1 cellular context compared by ENCODE assay signal in genomic region chr1:30779294-30780071, GRCh38.
TF ChIP-seq lines count a peak whose summit lies in the region.

No MANE protein-coding gene starts in this region.

TF ChIP-seq in K562, 482 proteins besides CTCF, POLR2A, EP300 and RAD21 (continued from another document and continues in another):
- TF ChIP-seq, protein P1, sequence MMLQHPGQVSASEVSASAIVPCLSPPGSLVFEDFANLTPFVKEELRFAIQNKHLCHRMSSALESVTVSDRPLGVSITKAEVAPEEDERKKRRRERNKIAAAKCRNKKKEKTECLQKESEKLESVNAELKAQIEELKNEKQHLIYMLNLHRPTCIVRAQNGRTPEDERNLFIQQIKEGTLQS (IDR thresholded peaks at IDR 0.05) = no peak
- TF ChIP-seq, protein P1 (CRISPR knock-in tag; conservative IDR thresholded peaks at IDR 0.05) = 0 out of 2 replicates have a peak, but pooled peaks have one; percentile 36
- no peak; the same call in none of the 2 replicates for TF ChIP-seq LCOR (CRISPR knock-in tag; IDR thresholded peaks at IDR 0.05)
- no peak for TF ChIP-seq SIRT6 (IDR thresholded peaks at IDR 0.05; ENCODE audit: low read depth, low read length)
- TF ChIP-seq XRCC4 (IDR thresholded peaks at IDR 0.05; ENCODE audit: extremely low read depth, insufficient read depth, insufficient read length) = no peak
- no peak for TF ChIP-seq STAT5A (IDR thresholded peaks at IDR 0.05; ENCODE audit: borderline replicate concordance, low read length)
- 0 out of 2 replicates have a peak, but pooled peaks have one; percentile 10 for TF ChIP-seq HIVEP1 (CRISPR knock-in tag; IDR thresholded peaks at IDR 0.05)
- TF ChIP-seq KLF16 (IDR thresholded peaks at IDR 0.05) = peak; percentile 72; the same call in 1 of the 2 replicates
- no peak for TF ChIP-seq TAF1 (IDR thresholded peaks at IDR 0.05; ENCODE audit: control insufficient read depth, extremely low read depth, insufficient read depth, low read length, severe bottlenecking)
- no peak for TF ChIP-seq ZNF830 (CRISPR knock-in tag; IDR thresholded peaks at IDR 0.05)
- TF ChIP-seq BCL6 (CRISPR knock-in tag; IDR thresholded peaks at IDR 0.05) = peak; percentile 75; the same call in 1 of the 2 replicates
- no peak for TF ChIP-seq CEBPB (tag; IDR thresholded peaks at IDR 0.05)
- TF ChIP-seq DPF2 (IDR thresholded peaks at IDR 0.05) = no peak
- TF ChIP-seq PCBP1 (IDR thresholded peaks at IDR 0.05; ENCODE audit: low read depth, low read length, poor library complexity, severe bottlenecking) = no peak
- TF ChIP-seq, protein P2, sequence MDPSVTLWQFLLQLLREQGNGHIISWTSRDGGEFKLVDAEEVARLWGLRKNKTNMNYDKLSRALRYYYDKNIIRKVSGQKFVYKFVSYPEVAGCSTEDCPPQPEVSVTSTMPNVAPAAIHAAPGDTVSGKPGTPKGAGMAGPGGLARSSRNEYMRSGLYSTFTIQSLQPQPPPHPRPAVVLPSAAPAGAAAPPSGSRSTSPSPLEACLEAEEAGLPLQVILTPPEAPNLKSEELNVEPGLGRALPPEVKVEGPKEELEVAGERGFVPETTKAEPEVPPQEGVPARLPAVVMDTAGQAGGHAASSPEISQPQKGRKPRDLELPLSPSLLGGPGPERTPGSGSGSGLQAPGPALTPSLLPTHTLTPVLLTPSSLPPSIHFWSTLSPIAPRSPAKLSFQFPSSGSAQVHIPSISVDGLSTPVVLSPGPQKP (CRISPR knock-in tag; IDR thresholded peaks at IDR 0.05) = no peak
- TF ChIP-seq SP1 (CRISPR knock-in tag; IDR thresholded peaks at IDR 0.05) = peak; percentile 83
- no peak for TF ChIP-seq RBBP5 (IDR thresholded peaks at IDR 0.05; ENCODE audit: borderline replicate concordance, insufficient read depth, low read length, poor library complexity, severe bottlenecking)
- no peak; the same call in 1 of the 2 replicates for TF ChIP-seq ELF1 (tag; IDR thresholded peaks at IDR 0.05)
- no peak for TF ChIP-seq ZNF354B (CRISPR knock-in tag; IDR thresholded peaks at IDR 0.05)
- no peak for TF ChIP-seq SP2 (IDR thresholded peaks at IDR 0.05; ENCODE audit: extremely low read depth, low read depth, low read length, poor library complexity, severe bottlenecking)
- TF ChIP-seq MLX (CRISPR knock-in tag; conservative IDR thresholded peaks at IDR 0.05) = no peak
- no peak for TF ChIP-seq IFI16 (CRISPR knock-in tag; IDR thresholded peaks at IDR 0.05)
- TF ChIP-seq SMARCC2 (IDR thresholded peaks at IDR 0.05; ENCODE audit: low read depth) = no peak
- no peak for TF ChIP-seq HDAC8 (tag; IDR thresholded peaks at IDR 0.05)
- no peak for TF ChIP-seq BRD4 (IDR thresholded peaks at IDR 0.05)
- no peak for TF ChIP-seq HDAC1 (IDR thresholded peaks at IDR 0.05)
- TF ChIP-seq, protein P3, sequence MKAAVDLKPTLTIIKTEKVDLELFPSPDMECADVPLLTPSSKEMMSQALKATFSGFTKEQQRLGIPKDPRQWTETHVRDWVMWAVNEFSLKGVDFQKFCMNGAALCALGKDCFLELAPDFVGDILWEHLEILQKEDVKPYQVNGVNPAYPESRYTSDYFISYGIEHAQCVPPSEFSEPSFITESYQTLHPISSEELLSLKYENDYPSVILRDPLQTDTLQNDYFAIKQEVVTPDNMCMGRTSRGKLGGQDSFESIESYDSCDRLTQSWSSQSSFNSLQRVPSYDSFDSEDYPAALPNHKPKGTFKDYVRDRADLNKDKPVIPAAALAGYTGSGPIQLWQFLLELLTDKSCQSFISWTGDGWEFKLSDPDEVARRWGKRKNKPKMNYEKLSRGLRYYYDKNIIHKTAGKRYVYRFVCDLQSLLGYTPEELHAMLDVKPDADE (conservative IDR thresholded peaks at IDR 0.05; ENCODE audit: control insufficient read depth, low read depth, low read length) = no peak
- peak; percentile 99 for TF ChIP-seq DEAF1 (CRISPR knock-in tag; IDR thresholded peaks at IDR 0.05)
- TF ChIP-seq, protein P4, sequence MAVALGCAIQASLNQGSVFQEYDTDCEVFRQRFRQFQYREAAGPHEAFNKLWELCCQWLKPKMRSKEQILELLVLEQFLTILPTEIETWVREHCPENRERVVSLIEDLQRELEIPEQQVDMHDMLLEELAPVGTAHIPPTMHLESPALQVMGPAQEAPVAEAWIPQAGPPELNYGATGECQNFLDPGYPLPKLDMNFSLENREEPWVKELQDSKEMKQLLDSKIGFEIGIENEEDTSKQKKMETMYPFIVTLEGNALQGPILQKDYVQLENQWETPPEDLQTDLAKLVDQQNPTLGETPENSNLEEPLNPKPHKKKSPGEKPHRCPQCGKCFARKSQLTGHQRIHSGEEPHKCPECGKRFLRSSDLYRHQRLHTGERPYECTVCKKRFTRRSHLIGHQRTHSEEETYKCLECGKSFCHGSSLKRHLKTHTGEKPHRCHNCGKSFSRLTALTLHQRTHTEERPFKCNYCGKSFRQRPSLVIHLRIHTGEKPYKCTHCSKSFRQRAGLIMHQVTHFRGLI (CRISPR knock-in tag; IDR thresholded peaks at IDR 0.05) = peak; percentile 64; the same call in 1 of the 2 replicates
- no peak for TF ChIP-seq BCLAF1 (IDR thresholded peaks at IDR 0.05; ENCODE audit: borderline replicate concordance in 1 of 2, control insufficient read depth in 1 of 2, low read depth in 2 of 2, low read length in 1 of 2)
- no peak for TF ChIP-seq ID3 (CRISPR knock-in tag; IDR thresholded peaks at IDR 0.05)
- peak; percentile 64 for TF ChIP-seq ID3 (tag; IDR thresholded peaks at IDR 0.05)
- peak in 1 of 2 experiments; percentile 64; a peak in 1 of 3 replicates for TF ChIP-seq CBX3 (IDR thresholded peaks at IDR 0.05; ENCODE audit: borderline replicate concordance in 1 of 2, low read length in 2 of 2)
- peak; percentile 12; the same call in 1 of the 2 replicates for TF ChIP-seq HDAC2 (IDR thresholded peaks at IDR 0.05)
- no peak for TF ChIP-seq GATA2 (CRISPR knock-in tag; IDR thresholded peaks at IDR 0.05)
- no peak for TF ChIP-seq DDX20 (tag; IDR thresholded peaks at IDR 0.05; ENCODE audit: low read depth)
- 0 out of 2 replicates have a peak, but pooled peaks have one; percentile 0 for TF ChIP-seq NCOA1 (IDR thresholded peaks at IDR 0.05; ENCODE audit: low read depth)
- peak; percentile 32; the same call in 1 of the 2 replicates for TF ChIP-seq TCFL5 (CRISPR knock-in tag; conservative IDR thresholded peaks at IDR 0.05)
- no peak for TF ChIP-seq MXD1 (CRISPR knock-in tag; IDR thresholded peaks at IDR 0.05; ENCODE audit: borderline replicate concordance, poor library complexity, severe bottlenecking)
- TF ChIP-seq RCOR1 (IDR thresholded peaks at IDR 0.05; ENCODE audit: borderline replicate concordance in 1 of 2, low read depth in 2 of 2, low read length in 2 of 2) = peak; percentile 43 to 79; a peak in 3 of 4 replicates
- TF ChIP-seq FIP1L1 (IDR thresholded peaks at IDR 0.05; ENCODE audit: low read depth, low read length, poor library complexity, severe bottlenecking) = no peak
- 0 out of 4 replicates have a peak, but pooled peaks of 1 of the 2 experiments have one; percentile 6 for TF ChIP-seq ETV6 (IDR thresholded peaks at IDR 0.05; ENCODE audit: borderline replicate concordance in 1 of 2, low read depth in 2 of 2, low read length in 1 of 2)
- no peak for TF ChIP-seq ETV6 (CRISPR knock-in tag; IDR thresholded peaks at IDR 0.05; ENCODE audit: borderline replicate concordance)
- TF ChIP-seq, protein P5, sequence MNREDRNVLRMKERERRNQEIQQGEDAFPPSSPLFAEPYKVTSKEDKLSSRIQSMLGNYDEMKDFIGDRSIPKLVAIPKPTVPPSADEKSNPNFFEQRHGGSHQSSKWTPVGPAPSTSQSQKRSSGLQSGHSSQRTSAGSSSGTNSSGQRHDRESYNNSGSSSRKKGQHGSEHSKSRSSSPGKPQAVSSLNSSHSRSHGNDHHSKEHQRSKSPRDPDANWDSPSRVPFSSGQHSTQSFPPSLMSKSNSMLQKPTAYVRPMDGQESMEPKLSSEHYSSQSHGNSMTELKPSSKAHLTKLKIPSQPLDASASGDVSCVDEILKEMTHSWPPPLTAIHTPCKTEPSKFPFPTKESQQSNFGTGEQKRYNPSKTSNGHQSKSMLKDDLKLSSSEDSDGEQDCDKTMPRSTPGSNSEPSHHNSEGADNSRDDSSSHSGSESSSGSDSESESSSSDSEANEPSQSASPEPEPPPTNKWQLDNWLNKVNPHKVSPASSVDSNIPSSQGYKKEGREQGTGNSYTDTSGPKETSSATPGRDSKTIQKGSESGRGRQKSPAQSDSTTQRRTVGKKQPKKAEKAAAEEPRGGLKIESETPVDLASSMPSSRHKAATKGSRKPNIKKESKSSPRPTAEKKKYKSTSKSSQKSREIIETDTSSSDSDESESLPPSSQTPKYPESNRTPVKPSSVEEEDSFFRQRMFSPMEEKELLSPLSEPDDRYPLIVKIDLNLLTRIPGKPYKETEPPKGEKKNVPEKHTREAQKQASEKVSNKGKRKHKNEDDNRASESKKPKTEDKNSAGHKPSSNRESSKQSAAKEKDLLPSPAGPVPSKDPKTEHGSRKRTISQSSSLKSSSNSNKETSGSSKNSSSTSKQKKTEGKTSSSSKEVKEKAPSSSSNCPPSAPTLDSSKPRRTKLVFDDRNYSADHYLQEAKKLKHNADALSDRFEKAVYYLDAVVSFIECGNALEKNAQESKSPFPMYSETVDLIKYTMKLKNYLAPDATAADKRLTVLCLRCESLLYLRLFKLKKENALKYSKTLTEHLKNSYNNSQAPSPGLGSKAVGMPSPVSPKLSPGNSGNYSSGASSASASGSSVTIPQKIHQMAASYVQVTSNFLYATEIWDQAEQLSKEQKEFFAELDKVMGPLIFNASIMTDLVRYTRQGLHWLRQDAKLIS (CRISPR knock-in tag; IDR thresholded peaks at IDR 0.05) = peak; percentile 92
- no peak for TF ChIP-seq ZNF445 (CRISPR knock-in tag; IDR thresholded peaks at IDR 0.05; ENCODE audit: low read depth)
- no peak for TF ChIP-seq THAP12 (CRISPR knock-in tag; IDR thresholded peaks at IDR 0.05)
